Comparison of ENCODE assay signal across 16 cellular contexts in genomic region chr6:157537518-157537917, GRCh38.
DNase-seq lines count a peak whose midpoint lies in the region; ATAC-seq and TF ChIP-seq lines count a peak whose summit lies in the region.
"Had no signal": no experiment of that assay in that cellular context is flagged by ENCODE, and none has a peak within 500 bp of the region (broad histone marks: within the 10 kb centered on the region; RNA-seq: fewer than 3 reads in every experiment).

No MANE protein-coding gene starts in this region.

- no peak for ATAC-seq in effector memory CD8-positive, alpha-beta T cell (replicated peaks)
- ATAC-seq in gastrocnemius medialis: peak; percentile 85 to 87
- no peak for ATAC-seq in left cardiac atrium
- ATAC-seq: left ventricle myocardium superior had no signal

- H3K4me3 ChIP-seq in gastrocnemius medialis: no peak overlapping the region
- H3K4me3 ChIP-seq: cardiac muscle cell, GM23248 had no signal

- in situ Hi-C loops in gastrocnemius medialis (cut with MboI; ENCODE audit: low sequenced_read_pairs in 4 of 4): no loop called here
- in situ Hi-C loops in GM13977 (cut with MboI; ENCODE audit: low pct_unique_long_range_greater_than_20kb, low sequenced_read_pairs, unreplicated experiment): no loop called here

- DNase-seq in NCI-H524 (lab: John Stamatoyannopoulos, UW) (peak; percentile 15 to 74), NCI-H524 treated with DMSO at 0.1 percent for 48 hours (lab: John Stamatoyannopoulos, UW) (no peak), gastrocnemius medialis (peak; percentile 48 to 63), left cardiac atrium (no peak), GM13977 (ENCODE audit: low spot score) (no peak), chondrocyte (ENCODE audit: low spot score) (no peak)
- no peak for DNase-seq in effector memory CD8-positive, alpha-beta T cell
- DNase-seq: foreskin melanocyte; GM23248; left ventricle myocardium superior; NCI-H1417; NK-92 treated with Interleukin-12 subunit alpha and Interleukin-12 subunit beta, amount 100 ng/mL, for 24 hours; trophoblast cell had no signal

- no peaks in the 10 kb centered on the region for H3K9me3 ChIP-seq in gastrocnemius medialis

- H3K36me3 Mint-ChIP-seq in IgD-negative memory B cell (no peaks in the 10 kb centered on the region), chondrocyte (ENCODE audit: low read depth) (no peaks in the 10 kb centered on the region)
- H3K36me3 Mint-ChIP-seq in effector memory CD8-positive, alpha-beta T cell (ENCODE audit: insufficient read depth): peaks cover 6% of the 10 kb centered on the region
- H3K36me3 Mint-ChIP-seq: stimulated activated effector memory CD8-positive, alpha-beta T cell treated with anti-CD3 and anti-CD28 coated beads, Interleukin-12 subunit alpha, Interleukin-12 subunit beta, amount 100 ng/mL, for 72 hours had no signal

- intact Hi-C loops in gastrocnemius medialis (cut with DNase I; ENCODE audit: low total_unique reads) (loop anchor here (10.0 kb wide), 1 partner anchor 293 kb away; no protein-coding TSS in a partner anchor), left cardiac atrium (cut with DNase I) (no loop called here)

- H3K27ac ChIP-seq in gastrocnemius medialis: peak overlapping the region; percentile 3 to 74 (median 50)
- H3K27ac ChIP-seq: cardiac muscle cell, GM23248 had no signal

- TF ChIP-seq POLR2A in gastrocnemius medialis (IDR thresholded peaks at IDR 0.05): no peak

- peaks cover 49 to 77% (median 59%) of the 10 kb centered on the region in 3 donors for H3K4me1 Mint-ChIP-seq in IgD-negative memory B cell
- peaks cover 48 to 57% of the 10 kb centered on the region in 2 donors for H3K4me1 Mint-ChIP-seq in effector memory CD8-positive, alpha-beta T cell (ENCODE audit: low read depth in 2 of 2)
- peaks cover 22% of the 10 kb centered on the region for H3K4me1 Mint-ChIP-seq in chondrocyte (ENCODE audit: low read depth)

- peak overlapping the region in 2 of 4 donors; percentile 39 to 62 for H3K4me3 Mint-ChIP-seq in IgD-negative memory B cell
- peak overlapping the region; percentile 54 to 72 for H3K4me3 Mint-ChIP-seq in effector memory CD8-positive, alpha-beta T cell
- H3K4me3 Mint-ChIP-seq in chondrocyte (ENCODE audit: unreplicated experiment): no peak overlapping the region
- H3K4me3 Mint-ChIP-seq: stimulated activated effector memory CD8-positive, alpha-beta T cell treated with anti-CD3 and anti-CD28 coated beads, Interleukin-12 subunit alpha, Interleukin-12 subunit beta, amount 100 ng/mL, for 72 hours had no signal

- H3K27ac Mint-ChIP-seq in IgD-negative memory B cell (peak overlapping the region; percentile 16 to 87 (median 71)), chondrocyte (ENCODE audit: unreplicated experiment) (no peak overlapping the region)
- peak overlapping the region; percentile 86 to 90 for H3K27ac Mint-ChIP-seq in effector memory CD8-positive, alpha-beta T cell

- H3K27me3 Mint-ChIP-seq in IgD-negative memory B cell (no peaks in the 10 kb centered on the region), chondrocyte (ENCODE audit: low read depth) (peaks cover 8% of the 10 kb centered on the region)
- H3K27me3 Mint-ChIP-seq in effector memory CD8-positive, alpha-beta T cell: no peaks in the 10 kb centered on the region

- H3K36me3 ChIP-seq in gastrocnemius medialis: no peaks in the 10 kb centered on the region
- H3K36me3 ChIP-seq: cardiac muscle cell had no signal

- no peaks in the 10 kb centered on the region for H3K27me3 ChIP-seq in gastrocnemius medialis
- H3K27me3 ChIP-seq: cardiac muscle cell had no signal

- H3K9me3 Mint-ChIP-seq in IgD-negative memory B cell (no peaks in the 10 kb centered on the region), chondrocyte (ENCODE audit: low read depth) (no peaks in the 10 kb centered on the region)
- no peaks in the 10 kb centered on the region for H3K9me3 Mint-ChIP-seq in effector memory CD8-positive, alpha-beta T cell
- H3K9me3 Mint-ChIP-seq: stimulated activated effector memory CD8-positive, alpha-beta T cell treated with anti-CD3 and anti-CD28 coated beads, Interleukin-12 subunit alpha, Interleukin-12 subunit beta, amount 100 ng/mL, for 72 hours had no signal

- TF ChIP-seq CTCF in gastrocnemius medialis (IDR thresholded peaks at IDR 0.05 in 4 of 5, conservative IDR thresholded peaks at IDR 0.05 in 1 of 5): no peak
- TF ChIP-seq CTCF in GM13977 (IDR thresholded peaks at IDR 0.05; ENCODE audit: extremely low read depth, insufficient read depth, missing control alignments): no peak
- TF ChIP-seq CTCF in chondrocyte (IDR thresholded peaks at IDR 0.05): no peak

- peaks cover 67 to 70% of the 10 kb centered on the region in 2 donors for H3K4me1 ChIP-seq in gastrocnemius medialis

Comparison
In these comparisons a context has a peak if more than half of its experiments do, and no peak if none do; other contexts are left out.
1. DNase-seq: peak in NCI-H524 (2 of 2) and gastrocnemius medialis (2 of 2); none in NCI-H524 treated with DMSO at 0.1 percent for 48 hours (single experiment), effector memory CD8-positive, alpha-beta T cell (0 of 3), left cardiac atrium (single experiment), GM13977 (single experiment) and chondrocyte (single experiment).
2. ATAC-seq: peak in gastrocnemius medialis (2 of 2); none in effector memory CD8-positive, alpha-beta T cell (single experiment) and left cardiac atrium (0 of 2).